Comparison of ENCODE assay signal across 8 cellular contexts in the genomic region with DNA sequence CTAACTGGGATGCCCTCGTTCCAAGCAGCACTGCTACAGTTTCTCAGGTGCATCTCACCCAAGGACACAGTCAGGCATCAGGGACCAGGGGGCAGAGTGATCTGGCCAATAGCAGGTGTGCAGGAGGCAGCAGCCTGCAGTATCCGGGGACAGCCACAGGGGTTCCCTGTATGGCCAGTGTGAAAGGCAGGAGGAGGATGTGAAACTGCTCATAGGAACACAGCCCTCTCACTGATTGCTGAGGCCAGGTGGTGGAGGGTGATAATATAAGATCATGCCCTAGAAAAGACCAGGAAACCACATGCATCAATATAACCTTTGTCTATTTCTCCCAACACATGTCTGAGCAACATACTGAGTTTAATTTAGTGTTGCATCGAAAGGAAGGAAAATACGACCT.
DNase-seq lines count a peak whose midpoint lies in the region; ATAC-seq and TF ChIP-seq lines count a peak whose summit lies in the region.

No MANE protein-coding gene starts in this region.

- no peak overlapping the region for H3K4me3 ChIP-seq in astrocyte of the spinal cord (ENCODE audit: low read depth, low read length)

- H3K4me1 Mint-ChIP-seq in activated T-cell treated with anti-CD3 and anti-CD28 coated beads, Interleukin-2, amount 50 U/mL, for 72 hours (ENCODE audit: low read depth), result no peaks in the 10 kb centered on the region

- H3K9me3 Mint-ChIP-seq in activated T-cell treated with anti-CD3 and anti-CD28 coated beads, Interleukin-2, amount 50 U/mL, for 72 hours, result peaks cover 0 to 2% of the 10 kb centered on the region in 2 donors

- DNase-seq in GM13977 (ENCODE audit: low spot score) (peak; percentile 60), astrocyte of the spinal cord (ENCODE audit: low read depth, low spot score) (no peak), LoVo (ENCODE audit: low spot score) (no peak)
- DNase-seq in activated naive CD4-positive, alpha-beta T cell treated with Interleukin-2 at 50 U/mL for 16 hours, result no peak
- no peak for DNase-seq in activated CD8-positive, alpha-beta memory T cell treated with anti-CD3 and anti-CD28 coated beads, Interleukin-2, amount 50 U/mL, for 4 hours
- no peak for DNase-seq in activated T-cell treated with anti-CD3 and anti-CD28 coated beads, Interleukin-2, amount 50 U/mL, for 72 hours

- in situ Hi-C loops in GM13977 (cut with MboI; ENCODE audit: low pct_unique_long_range_greater_than_20kb, low sequenced_read_pairs, unreplicated experiment), result no loop called here
- in situ Hi-C loops in astrocyte of the spinal cord (cut with HindIII; ENCODE audit: low sequenced_read_pairs), result no loop called here

- TF ChIP-seq CTCF in GM13977 (IDR thresholded peaks at IDR 0.05; ENCODE audit: extremely low read depth, insufficient read depth, missing control alignments) (peak; percentile 77), astrocyte of the spinal cord (IDR thresholded peaks at IDR 0.05; ENCODE audit: low read depth, low read length) (peak; percentile 15)

- H3K36me3 Mint-ChIP-seq in activated T-cell treated with anti-CD3 and anti-CD28 coated beads, Interleukin-2, amount 50 U/mL, for 72 hours (ENCODE audit: insufficient read depth in 2 of 2), result no peaks in the 10 kb centered on the region

- H3K4me3 Mint-ChIP-seq in activated T-cell treated with anti-CD3 and anti-CD28 coated beads, Interleukin-2, amount 50 U/mL, for 72 hours, result no peak overlapping the region

- no peaks in the 10 kb centered on the region for H3K27me3 Mint-ChIP-seq in activated T-cell treated with anti-CD3 and anti-CD28 coated beads, Interleukin-2, amount 50 U/mL, for 72 hours (ENCODE audit: low read depth)

- no peak overlapping the region for H3K27ac Mint-ChIP-seq in activated T-cell treated with anti-CD3 and anti-CD28 coated beads, Interleukin-2, amount 50 U/mL, for 72 hours

- ATAC-seq in GM21576 (IDR thresholded peaks at IDR 0.05; ENCODE audit: unreplicated experiment) (peak; percentile 100), HG03575 (IDR thresholded peaks at IDR 0.05; ENCODE audit: extremely low read depth, insufficient number of reproducible peaks, low FRiP score, unreplicated experiment) (peak; percentile 100)
- ATAC-seq in activated T-cell treated with anti-CD3 and anti-CD28 coated beads, Interleukin-2, amount 50 U/mL, for 72 hours (replicated peaks in 1 of 2), result no peak

Comparison
In these comparisons a context has a peak if more than half of its experiments do, and no peak if none do; other contexts are left out.
1. ATAC-seq: peak in GM21576 (single experiment) and HG03575 (single experiment); none in activated T-cell treated with anti-CD3 and anti-CD28 coated beads, Interleukin-2, amount 50 U/mL, for 72 hours (0 of 2).